1 cellular context compared by ENCODE assay signal in genomic region chr14:73744874-73745529, GRCh38.
TF ChIP-seq lines count a peak whose summit lies in the region.

No MANE protein-coding gene starts in this region.

TF ChIP-seq in H1, 55 proteins besides CTCF, POLR2A, EP300 and RAD21:
- TF ChIP-seq CHD7 (IDR thresholded peaks at IDR 0.05; ENCODE audit: insufficient replicate concordance, low read length) (no peak), BRCA1 (IDR thresholded peaks at IDR 0.05; ENCODE audit: low read depth, low read length) (no peak), TBP (IDR thresholded peaks at IDR 0.05; ENCODE audit: low read depth, low read length) (no peak), NANOG (IDR thresholded peaks at IDR 0.05; ENCODE audit: insufficient read depth, low read depth, low read length, poor library complexity, severe bottlenecking) (no peak), ATF3 (IDR thresholded peaks at IDR 0.05; ENCODE audit: insufficient read depth, low read depth, low read length) (no peak), ATF2 (IDR thresholded peaks at IDR 0.05; ENCODE audit: low read length) (no peak), RXRA (IDR thresholded peaks at IDR 0.05; ENCODE audit: insufficient read depth, low read depth, low read length) (no peak), CHD2 (IDR thresholded peaks at IDR 0.05; ENCODE audit: low read length) (no peak), TCF12 (IDR thresholded peaks at IDR 0.05; ENCODE audit: low read depth, low read length) (no peak), KDM5A (IDR thresholded peaks at IDR 0.05; ENCODE audit: low read length) (no peak), KDM1A (IDR thresholded peaks at IDR 0.05; ENCODE audit: borderline replicate concordance, low read length) (no peak), ASH2L (IDR thresholded peaks at IDR 0.05; ENCODE audit: low read length) (no peak), YY1 (IDR thresholded peaks at IDR 0.05; ENCODE audit: low read depth, low read length) (no peak)
